19 cellular contexts compared by ENCODE assay signal in genomic region chr2:109054865-109055264, GRCh38.
DNase-seq lines count a peak whose midpoint lies in the region; ATAC-seq, FAIRE-seq and TF ChIP-seq lines count a peak whose summit lies in the region.
"Had no signal": no experiment of that assay in that cellular context is flagged by ENCODE, and none has a peak within 500 bp of the region (broad histone marks: within the 10 kb centered on the region; RNA-seq: fewer than 3 reads in every experiment).

No MANE protein-coding gene starts in this region.

- CTCF ChIA-PET in GM12878 (lab: Yijun Ruan, JAX), result no interaction called here

- H3K4me2 ChIP-seq in GM12878 (ENCODE audit: control insufficient read depth, insufficient read depth), result no peak overlapping the region
- peak overlapping the region; percentile 75 for H3K4me2 ChIP-seq in keratinocyte (ENCODE audit: control insufficient read depth, extremely low read depth, insufficient read depth, low read depth, low read length)
- H3K4me2 ChIP-seq: BLaER1 treated with 17β-estradiol and CSF1 and Interleukin-3, amounts not matched to agents 10 nM and 100 nM had no signal

- intact Hi-C loops in GM12878 (cut with micrococcal nuclease; ENCODE audit: unreplicated experiment), result no loop called here
- intact Hi-C loops in body of pancreas (cut with DNase I), result no loop called here
- intact Hi-C loops in sigmoid colon (cut with DNase I), result no loop called here

- no peaks in the 10 kb centered on the region for H3K9me1 ChIP-seq in keratinocyte (ENCODE audit: control insufficient read depth, extremely low read depth, insufficient read depth, low read length)

- H3K27me3 ChIP-seq in GM12878 (replicated peaks in 1 of 2; ENCODE audit: control insufficient read depth in 2 of 2, insufficient read depth in 2 of 2, low read length in 1 of 2) (peaks cover 0 to 4% of the 10 kb centered on the region in 2 experiments; a peak in 3 of 4 replicates), keratinocyte (ENCODE audit: control insufficient read depth, extremely low read depth, insufficient read depth, low read length) (no peaks in the 10 kb centered on the region), body of pancreas (no peaks in the 10 kb centered on the region), sigmoid colon (no peaks in the 10 kb centered on the region)
- H3K27me3 ChIP-seq: BLaER1 treated with 17β-estradiol and CSF1 and Interleukin-3, amounts not matched to agents 10 nM and 100 nM had no signal

- no peak for TF ChIP-seq RAD21 in GM12878 (IDR thresholded peaks at IDR 0.05; ENCODE audit: insufficient read depth, low read depth, low read length)

- H3K79me2 ChIP-seq in GM12878 (ENCODE audit: control insufficient read depth, insufficient read depth, low read length) (no peaks in the 10 kb centered on the region), keratinocyte (ENCODE audit: control insufficient read depth, insufficient read depth, low read length) (no peaks in the 10 kb centered on the region)

- H3K4me3 ChIP-seq in GM12878, result no peak overlapping the region
- H3K4me3 ChIP-seq in epithelial cell of esophagus (ENCODE audit: low read length), result no peak overlapping the region
- no peak overlapping the region for H3K4me3 ChIP-seq in keratinocyte (ENCODE audit: control insufficient read depth in 2 of 3, extremely low read depth in 1 of 3, insufficient read depth in 2 of 3, low read depth in 1 of 3, low read length in 3 of 3)
- no peak overlapping the region for H3K4me3 ChIP-seq in body of pancreas
- no peak overlapping the region for H3K4me3 ChIP-seq in sigmoid colon
- H3K4me3 ChIP-seq: BLaER1 treated with 17β-estradiol and CSF1 and Interleukin-3, amounts not matched to agents 10 nM and 100 nM had no signal

- WGBS in GM12878 (ENCODE audit: insufficient coverage, insufficient replicate concordance, low lambda C conversion rate, missing lambda C conversion rate), result 22% methylated on average over 3 of the region's 3 CpGs
- WGBS in body of pancreas, 2 donors, result 61 to 72% methylated on average over 3 of the region's 3 CpGs
- WGBS in sigmoid colon, 2 donors, result 88 to 89% methylated on average over 3 of the region's 3 CpGs

- H3K36me3 ChIP-seq in GM12878 (ENCODE audit: control insufficient read depth in 2 of 2, insufficient read depth in 2 of 2, low read length in 1 of 2) (no peaks in the 10 kb centered on the region), keratinocyte (ENCODE audit: control insufficient read depth in 2 of 2, extremely low read depth in 1 of 2, insufficient read depth in 2 of 2, low read length in 2 of 2) (no peaks in the 10 kb centered on the region), body of pancreas (replicated peaks in 1 of 2; ENCODE audit: insufficient read depth in 1 of 2, low read depth in 2 of 2) (no peaks in the 10 kb centered on the region), sigmoid colon (no peaks in the 10 kb centered on the region)
- H3K36me3 ChIP-seq: BLaER1 treated with 17β-estradiol and CSF1 and Interleukin-3, amounts not matched to agents 10 nM and 100 nM had no signal

- POLR2A ChIA-PET in GM12878 (lab: Charles Lee), result no interaction called here

- FAIRE-seq in GM12878 (lab: Jason Lieb, UNC) (no peak), keratinocyte (lab: Jason Lieb, UNC) (peak; percentile 90)
- FAIRE-seq: GM12891, GM19239, H1 had no signal

- peak; percentile 33 for DNase-seq in HPDE6-E6E7 (ENCODE audit: extremely low spot score)
- DNase-seq in GM12878 (ENCODE audit: low read depth, low spot score), result no peak
- peak; percentile 94 for DNase-seq in epithelial cell of esophagus (ENCODE audit: low read depth)
- DNase-seq in keratinocyte (ENCODE audit: low read depth, low spot score), result peak; percentile 46
- DNase-seq in body of pancreas, result no peak
- no peak for DNase-seq in sigmoid colon
- DNase-seq in ACHN, result no peak
- DNase-seq: 8988T; Calu3; CD8-positive, alpha-beta T cell; DMS 273 treated with DMSO at 0.1 percent for 48 hours; DMS53; DND-41; EL; H9 had no signal

- in situ Hi-C loops in GM12878 (cut with MboI), result no loop called here
- in situ Hi-C loops in ACHN (cut with HindIII; ENCODE audit: low pct_ligation_motif_present, low pct_unique_long_range_greater_than_20kb, low sequenced_read_pairs), result no loop called here

- no peaks in the 10 kb centered on the region for H4K20me1 ChIP-seq in GM12878 (ENCODE audit: control insufficient read depth, insufficient read depth)
- no peaks in the 10 kb centered on the region for H4K20me1 ChIP-seq in keratinocyte (ENCODE audit: control insufficient read depth, extremely low read depth, insufficient read depth, low read length)
- H4K20me1 ChIP-seq: BLaER1 treated with 17β-estradiol and CSF1 and Interleukin-3, amounts not matched to agents 10 nM and 100 nM had no signal

- H3K9ac ChIP-seq in GM12878 (ENCODE audit: control insufficient read depth, insufficient read depth, low read length) (no peak overlapping the region), keratinocyte (ENCODE audit: control insufficient read depth, extremely low read depth, insufficient read depth, low read length) (no peak overlapping the region)
- H3K9ac ChIP-seq: BLaER1 treated with 17β-estradiol and CSF1 and Interleukin-3, amounts not matched to agents 10 nM and 100 nM had no signal

- SMC1A ChIA-PET in GM12878 (lab: Charles Lee; ENCODE audit: uncharacterized antibody, unreplicated experiment), result interaction anchor here (0.6 kb wide), 1 partner anchor 150 kb away, joined by 3 read pairs; no protein-coding TSS in a partner anchor

- BruUV-seq in GM12878 (replicated peaks; lab: Mats Ljungman, UMichigan), result no TSS peak

- peak; percentile 42; the same call in 2 of the 3 replicates for ATAC-seq in GM12878
- no peak for ATAC-seq in body of pancreas
- ATAC-seq: CD8-positive, alpha-beta T cell had no signal

- H3K27ac ChIP-seq in GM12878 (ENCODE audit: control insufficient read depth, insufficient read depth) (no peak overlapping the region), keratinocyte (ENCODE audit: control insufficient read depth, insufficient read depth, low read length) (no peak overlapping the region), body of pancreas (no peak overlapping the region), sigmoid colon (no peak overlapping the region)
- H3K27ac ChIP-seq: BLaER1 treated with 17β-estradiol and CSF1 and Interleukin-3, amounts not matched to agents 10 nM and 100 nM had no signal

- TF ChIP-seq POLR2A in GM12878 (IDR thresholded peaks at IDR 0.05; ENCODE audit: low read depth, low read length) (no peak), body of pancreas (IDR thresholded peaks at IDR 0.05) (no peak), sigmoid colon (IDR thresholded peaks at IDR 0.05) (no peak)

- TF ChIP-seq CTCF in GM12878 (IDR thresholded peaks at IDR 0.05 in 2 of 3, conservative IDR thresholded peaks at IDR 0.05 in 1 of 3; ENCODE audit: control insufficient read depth in 2 of 3, extremely low read depth in 1 of 3, insufficient read depth in 1 of 3, low read depth in 3 of 3, low read length in 3 of 3) (no peak), epithelial cell of esophagus (IDR thresholded peaks at IDR 0.05; ENCODE audit: insufficient read depth, low read depth, low read length, missing control alignments) (no peak), keratinocyte (optimal IDR thresholded peaks at IDR 0.05 in 1 of 3, IDR thresholded peaks at IDR 0.05 in 1 of 3, conservative IDR thresholded peaks at IDR 0.05 in 1 of 3; ENCODE audit: extremely low read depth in 1 of 3, insufficient read depth in 2 of 3, low read length in 3 of 3) (no peak), body of pancreas (IDR thresholded peaks at IDR 0.05) (no peak), sigmoid colon (IDR thresholded peaks at IDR 0.05) (no peak)

- no peaks in the 10 kb centered on the region for H3K4me1 ChIP-seq in GM12878 (ENCODE audit: control insufficient read depth, insufficient read depth, low read length)
- peaks cover 22% of the 10 kb centered on the region for H3K4me1 ChIP-seq in keratinocyte (ENCODE audit: control insufficient read depth, extremely low read depth, insufficient read depth, low read length)
- H3K4me1 ChIP-seq in body of pancreas, result no peaks in the 10 kb centered on the region
- peaks cover 0 to 9% (median 0%) of the 10 kb centered on the region in 4 donors for H3K4me1 ChIP-seq in sigmoid colon
- H3K4me1 ChIP-seq: BLaER1 treated with 17β-estradiol and CSF1 and Interleukin-3, amounts not matched to agents 10 nM and 100 nM had no signal

- dilution Hi-C loops in keratinocyte (cut with MboI; ENCODE audit: extremely low pct_ligation_motif_present, low sequenced_read_pairs), result no loop called here

- H2AFZ ChIP-seq in GM12878 (ENCODE audit: control insufficient read depth, low read depth, low read length) (no peak overlapping the region), keratinocyte (ENCODE audit: control insufficient read depth, low read length) (no peak overlapping the region)

- RAD21 ChIA-PET in GM12878 (lab: Charles Lee; ENCODE audit: unreplicated experiment), result no interaction called here

- no peak for TF ChIP-seq EP300 in GM12878 (IDR thresholded peaks at IDR 0.05; ENCODE audit: borderline replicate concordance in 1 of 2, control insufficient read depth in 1 of 2, low read depth in 2 of 2, low read length in 2 of 2)
- TF ChIP-seq EP300 in sigmoid colon (IDR thresholded peaks at IDR 0.05), result no peak

- H3K9me3 ChIP-seq in GM12878 (replicated peaks; ENCODE audit: control insufficient read depth, insufficient read depth, low read length) (no peaks in the 10 kb centered on the region), keratinocyte (ENCODE audit: control insufficient read depth, low read depth, low read length) (no peaks in the 10 kb centered on the region), body of pancreas (no peaks in the 10 kb centered on the region), sigmoid colon (no peaks in the 10 kb centered on the region)
- H3K9me3 ChIP-seq: BLaER1 treated with 17β-estradiol and CSF1 and Interleukin-3, amounts not matched to agents 10 nM and 100 nM had no signal

TF ChIP-seq in GM12878, 131 proteins besides CTCF, POLR2A, EP300 and RAD21 (continues in another document):
- TF ChIP-seq ATF7 (IDR thresholded peaks at IDR 0.05; ENCODE audit: low read depth) (no peak), ATF3 (IDR thresholded peaks at IDR 0.05; ENCODE audit: borderline replicate concordance, extremely low read depth, low read depth, low read length) (no peak), ZBED1 (IDR thresholded peaks at IDR 0.05; ENCODE audit: borderline replicate concordance) (no peak), STAT3 (IDR thresholded peaks at IDR 0.05; ENCODE audit: low read depth, low read length) (no peak), ZNF217 (IDR thresholded peaks at IDR 0.05) (no peak), TCF12 (IDR thresholded peaks at IDR 0.05; ENCODE audit: low read depth, low read length) (no peak), ZNF622 (IDR thresholded peaks at IDR 0.05) (no peak)

Comparison
In these comparisons a context has a peak if more than half of its experiments do, and no peak if none do; other contexts are left out.
1. DNase-seq: peak in HPDE6-E6E7 (single experiment), epithelial cell of esophagus (single experiment) and keratinocyte (single experiment); none in GM12878 (single experiment), body of pancreas (0 of 4), sigmoid colon (single experiment) and ACHN (single experiment).